In the genomic region with DNA sequence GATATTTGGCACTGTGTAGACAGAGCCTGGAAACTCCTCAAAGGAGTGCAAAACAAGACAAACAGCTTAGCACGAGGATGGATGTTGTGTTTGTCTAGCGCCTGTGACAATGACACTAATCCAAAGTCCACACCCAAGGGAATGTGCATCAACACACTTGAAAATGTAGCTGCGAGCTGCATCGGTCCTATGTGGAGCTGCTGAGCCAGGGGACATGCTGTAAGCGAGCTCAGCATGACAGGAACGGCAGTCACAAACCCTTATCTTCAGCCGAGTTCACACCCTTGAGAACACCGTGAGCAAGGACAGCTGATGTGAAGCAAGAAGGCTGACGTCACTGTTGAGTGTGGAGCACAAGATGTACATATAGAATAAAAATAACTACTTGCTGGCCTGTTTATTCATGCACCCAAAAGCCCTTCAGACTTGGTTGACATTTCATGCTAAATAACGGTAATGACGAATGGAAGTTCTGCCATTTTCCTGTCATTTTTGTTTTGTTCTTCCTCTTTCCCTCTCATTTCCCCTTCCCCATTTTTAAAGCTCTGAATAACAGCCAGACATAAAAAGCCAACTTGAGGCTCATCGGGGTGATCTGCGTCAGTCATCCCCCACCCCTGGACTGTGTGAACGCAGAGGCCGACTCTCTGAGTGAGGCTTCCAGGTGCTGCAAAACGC, we compare ENCODE assay signal across 1 cellular context.
TF ChIP-seq lines count a peak whose summit lies in the region.

No MANE protein-coding gene starts in this region.

TF ChIP-seq in GM23338, 12 proteins besides CTCF, POLR2A, EP300 and RAD21 (continued from another document):
- TF ChIP-seq ETS1 (IDR thresholded peaks at IDR 0.05) (no peak), EZH2phosphoT487 (IDR thresholded peaks at IDR 0.05; ENCODE audit: unreplicated experiment) (no peak), NANOG (IDR thresholded peaks at IDR 0.05; ENCODE audit: borderline replicate concordance) (no peak), ZNF462 (CRISPR knock-in tag; IDR thresholded peaks at IDR 0.05) (no peak), ZNF331 (CRISPR knock-in tag; IDR thresholded peaks at IDR 0.05; ENCODE audit: low read depth) (no peak), CREB1 (CRISPR knock-in tag; IDR thresholded peaks at IDR 0.05; ENCODE audit: low read depth) (no peak), JUNB (IDR thresholded peaks at IDR 0.05; ENCODE audit: unreplicated experiment) (no peak)
- TF ChIP-seq, protein P1, sequence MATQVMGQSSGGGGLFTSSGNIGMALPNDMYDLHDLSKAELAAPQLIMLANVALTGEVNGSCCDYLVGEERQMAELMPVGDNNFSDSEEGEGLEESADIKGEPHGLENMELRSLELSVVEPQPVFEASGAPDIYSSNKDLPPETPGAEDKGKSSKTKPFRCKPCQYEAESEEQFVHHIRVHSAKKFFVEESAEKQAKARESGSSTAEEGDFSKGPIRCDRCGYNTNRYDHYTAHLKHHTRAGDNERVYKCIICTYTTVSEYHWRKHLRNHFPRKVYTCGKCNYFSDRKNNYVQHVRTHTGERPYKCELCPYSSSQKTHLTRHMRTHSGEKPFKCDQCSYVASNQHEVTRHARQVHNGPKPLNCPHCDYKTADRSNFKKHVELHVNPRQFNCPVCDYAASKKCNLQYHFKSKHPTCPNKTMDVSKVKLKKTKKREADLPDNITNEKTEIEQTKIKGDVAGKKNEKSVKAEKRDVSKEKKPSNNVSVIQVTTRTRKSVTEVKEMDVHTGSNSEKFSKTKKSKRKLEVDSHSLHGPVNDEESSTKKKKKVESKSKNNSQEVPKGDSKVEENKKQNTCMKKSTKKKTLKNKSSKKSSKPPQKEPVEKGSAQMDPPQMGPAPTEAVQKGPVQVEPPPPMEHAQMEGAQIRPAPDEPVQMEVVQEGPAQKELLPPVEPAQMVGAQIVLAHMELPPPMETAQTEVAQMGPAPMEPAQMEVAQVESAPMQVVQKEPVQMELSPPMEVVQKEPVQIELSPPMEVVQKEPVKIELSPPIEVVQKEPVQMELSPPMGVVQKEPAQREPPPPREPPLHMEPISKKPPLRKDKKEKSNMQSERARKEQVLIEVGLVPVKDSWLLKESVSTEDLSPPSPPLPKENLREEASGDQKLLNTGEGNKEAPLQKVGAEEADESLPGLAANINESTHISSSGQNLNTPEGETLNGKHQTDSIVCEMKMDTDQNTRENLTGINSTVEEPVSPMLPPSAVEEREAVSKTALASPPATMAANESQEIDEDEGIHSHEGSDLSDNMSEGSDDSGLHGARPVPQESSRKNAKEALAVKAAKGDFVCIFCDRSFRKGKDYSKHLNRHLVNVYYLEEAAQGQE (IDR thresholded peaks at IDR 0.05; ENCODE audit: unreplicated experiment) = no peak
